In the genomic region with DNA sequence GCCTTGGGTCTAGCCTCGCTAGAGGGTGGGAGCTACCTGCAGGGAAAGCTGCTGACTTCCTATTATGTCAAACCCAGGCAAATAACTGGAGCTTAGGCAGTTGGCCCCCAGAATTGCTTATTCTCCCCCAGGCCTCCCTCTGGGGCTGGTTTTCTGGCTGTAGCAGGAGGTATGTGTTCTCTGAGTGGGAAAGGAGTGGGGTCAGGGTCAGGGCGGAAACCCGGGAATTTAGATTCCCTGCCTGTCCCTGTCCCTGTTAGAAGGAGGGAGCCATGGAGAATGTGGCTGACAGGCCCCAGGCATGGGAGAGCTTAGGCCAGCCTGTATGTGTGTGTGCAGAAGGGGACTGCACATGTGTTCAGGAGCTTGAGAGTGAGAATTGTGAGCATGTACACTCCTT, we compare ENCODE assay signal across 19 cellular contexts. TPM values are rescaled to one million over a fixed set of nuclear protein-coding genes. Genes with fewer than 3 reads are reported as not detected.
DNase-seq lines count a peak whose midpoint lies in the region; ATAC-seq, FAIRE-seq and TF ChIP-seq lines count a peak whose summit lies in the region.
"Had no signal": no experiment of that assay in that cellular context is flagged by ENCODE, and none has a peak within 500 bp of the region (broad histone marks: within the 10 kb centered on the region; RNA-seq: fewer than 3 reads in every experiment).

No MANE protein-coding gene starts in this region.

- RAD21 ChIA-PET in GM12878 (lab: Charles Lee; ENCODE audit: unreplicated experiment) = interaction anchor here (0.8 to 9.2 kb wide), 27 partner anchors 17 to 209 kb away, joined by 3 to 265 read pairs (median 10); partner anchors contain the start of genes CXXC5 and UBE2D2

- H3K79me2 ChIP-seq in GM12878 (ENCODE audit: control insufficient read depth, insufficient read depth, low read length) (peaks cover 4% of the 10 kb centered on the region), neural progenitor cell (ENCODE audit: low read depth) (no peaks in the 10 kb centered on the region)

- H3K27me3 Mint-ChIP-seq in CD8-positive, alpha-beta T cell (ENCODE audit: low read depth) = no peaks in the 10 kb centered on the region
- H3K27me3 Mint-ChIP-seq in IgD-negative memory B cell (no peaks in the 10 kb centered on the region), neural progenitor cell (ENCODE audit: insufficient read depth, low read depth) (peaks cover 21% of the 10 kb centered on the region)

- CTCF ChIA-PET in CD8-positive, alpha-beta T cell (lab: Charles Lee) = interaction anchor here (0.6 to 10.0 kb wide), 28 partner anchors 10 to 297 kb away, joined by 3 to 178 read pairs (median 6); partner anchors contain the start of gene CXXC5
- CTCF ChIA-PET in GM12878 (lab: Yijun Ruan, JAX) = interaction anchor here (0.5 to 10.5 kb wide), 36 partner anchors 9 to 228 kb away, joined by 3 to 335 read pairs (median 10); partner anchors contain the start of gene CXXC5

- peak overlapping the region; percentile 91 for H3K27ac Mint-ChIP-seq in CD8-positive, alpha-beta T cell
- H3K27ac Mint-ChIP-seq in IgD-negative memory B cell (peak overlapping the region; percentile 57 to 98 (median 85)), neural progenitor cell (no peak overlapping the region)
- H3K27ac Mint-ChIP-seq: nephron progenitor cell had no signal

- no peak overlapping the region for H3K4me3 ChIP-seq in CD8-positive, alpha-beta T cell (ENCODE audit: low read depth, low read length)
- H3K4me3 ChIP-seq in GM12878 = no peak overlapping the region
- H3K4me3 ChIP-seq in neural progenitor cell = no peak overlapping the region
- no peak overlapping the region for H3K4me3 ChIP-seq in heart left ventricle
- H3K4me3 ChIP-seq: GM23248, right atrium auricular region had no signal

- WGBS in GM12878 (ENCODE audit: insufficient coverage, insufficient replicate concordance, low lambda C conversion rate, missing lambda C conversion rate) = 83% methylated on average over 3 of the region's 3 CpGs
- WGBS in heart left ventricle, 4 donors = 84 to 91% (median 89%) methylated on average over 3 of the region's 3 CpGs

- H3K27me3 ChIP-seq in CD8-positive, alpha-beta T cell (ENCODE audit: insufficient read depth, low read length) = no peaks in the 10 kb centered on the region
- H3K27me3 ChIP-seq in GM12878 (replicated peaks in 1 of 2; ENCODE audit: control insufficient read depth in 2 of 2, insufficient read depth in 2 of 2, low read length in 1 of 2) = no peaks in the 10 kb centered on the region
- H3K27me3 ChIP-seq in neural progenitor cell = peaks cover 4% of the 10 kb centered on the region
- no peaks in the 10 kb centered on the region for H3K27me3 ChIP-seq in heart left ventricle
- H3K27me3 ChIP-seq: right atrium auricular region had no signal

- H4K20me1 ChIP-seq in GM12878 (ENCODE audit: control insufficient read depth, insufficient read depth) (no peaks in the 10 kb centered on the region), neural progenitor cell (ENCODE audit: low read depth) (peaks cover 62% of the 10 kb centered on the region)

- H3K4me3 Mint-ChIP-seq in CD8-positive, alpha-beta T cell = no peak overlapping the region
- H3K4me3 Mint-ChIP-seq in IgD-negative memory B cell (peak overlapping the region in 1 of 4 donors; percentile 49), neural progenitor cell (peak overlapping the region; percentile 47)
- H3K4me3 Mint-ChIP-seq: nephron progenitor cell had no signal

- peaks cover 48% of the 10 kb centered on the region for H3K4me1 Mint-ChIP-seq in CD8-positive, alpha-beta T cell (ENCODE audit: low read depth)
- H3K4me1 Mint-ChIP-seq in IgD-negative memory B cell = peaks cover 25 to 46% (median 41%) of the 10 kb centered on the region in 3 donors
- peaks cover 56% of the 10 kb centered on the region for H3K4me1 Mint-ChIP-seq in neural progenitor cell

- H2AFZ ChIP-seq in GM12878 (ENCODE audit: control insufficient read depth, low read depth, low read length) (no peak overlapping the region), neural progenitor cell (replicated peaks) (no peak overlapping the region)
- H2AFZ ChIP-seq: GM23248 had no signal

- BruUV-seq in GM12878 (replicated peaks; lab: Mats Ljungman, UMichigan) = no TSS peak

- in situ Hi-C loops in GM12878 (cut with MboI) = loop anchor here (5.0 kb wide), 2 partner anchors 58 to 128 kb away; no protein-coding TSS in a partner anchor

- peaks cover 69% of the 10 kb centered on the region for H3F3A ChIP-seq in neural progenitor cell (ENCODE audit: low read depth)

- no peak for ATAC-seq in CD8-positive, alpha-beta T cell
- no peak for ATAC-seq in GM12878
- no peak for ATAC-seq in GM21515 (IDR thresholded peaks at IDR 0.05; ENCODE audit: unreplicated experiment)
- ATAC-seq in HG02885 (IDR thresholded peaks at IDR 0.05; ENCODE audit: poor library complexity, unreplicated experiment) = no peak
- no peak for ATAC-seq in heart left ventricle
- ATAC-seq: foreskin keratinocyte, HepG2 had no signal

- H3K9me3 Mint-ChIP-seq in CD8-positive, alpha-beta T cell = no peaks in the 10 kb centered on the region
- H3K9me3 Mint-ChIP-seq in IgD-negative memory B cell (no peaks in the 10 kb centered on the region), neural progenitor cell (no peaks in the 10 kb centered on the region)
- H3K9me3 Mint-ChIP-seq: nephron progenitor cell had no signal

- no peak overlapping the region for H3K4me2 ChIP-seq in GM12878 (ENCODE audit: control insufficient read depth, insufficient read depth)
- no peak overlapping the region for H3K4me2 ChIP-seq in neural progenitor cell

- no peak for TF ChIP-seq EP300 in GM12878 (IDR thresholded peaks at IDR 0.05; ENCODE audit: borderline replicate concordance in 1 of 2, control insufficient read depth in 1 of 2, low read depth in 2 of 2, low read length in 2 of 2)

- FAIRE-seq in GM12878 (lab: Jason Lieb, UNC) = no peak
- FAIRE-seq: bronchial epithelial cell, endometrium, HepG2 had no signal

- SMC1A ChIA-PET in GM12878 (lab: Charles Lee; ENCODE audit: uncharacterized antibody, unreplicated experiment) = interaction anchor here (0.8 to 12.2 kb wide), 34 partner anchors 8 to 213 kb away, joined by 3 to 212 read pairs (median 7); partner anchors contain the start of gene CXXC5

- TF ChIP-seq CTCF in CD8-positive, alpha-beta T cell (IDR thresholded peaks at IDR 0.05) = no peak
- no peak for TF ChIP-seq CTCF in GM12878 (IDR thresholded peaks at IDR 0.05 in 2 of 3, conservative IDR thresholded peaks at IDR 0.05 in 1 of 3; ENCODE audit: control insufficient read depth in 2 of 3, extremely low read depth in 1 of 3, insufficient read depth in 1 of 3, low read depth in 3 of 3, low read length in 3 of 3)
- no peak for TF ChIP-seq CTCF in neural progenitor cell (IDR thresholded peaks at IDR 0.05)
- TF ChIP-seq CTCF in heart left ventricle (IDR thresholded peaks at IDR 0.05) = no peak

- H3K27ac ChIP-seq in CD8-positive, alpha-beta T cell (ENCODE audit: low read depth, low read length) = no peak overlapping the region
- H3K27ac ChIP-seq in GM12878 (ENCODE audit: control insufficient read depth, insufficient read depth) (peak overlapping the region; percentile 97; the same call in 1 of the 2 replicates), neural progenitor cell (no peak overlapping the region), heart left ventricle (no peak overlapping the region)
- H3K27ac ChIP-seq: foreskin keratinocyte had no signal

- intact Hi-C loops in CD8-positive, alpha-beta T cell (cut with DNase I, micrococcal nuclease) = loop anchor here in 1 of 2 experiments (5.0 kb wide), 2 partner anchors 57 to 333 kb away; no protein-coding TSS in a partner anchor
- intact Hi-C loops in GM12878 (cut with micrococcal nuclease; ENCODE audit: unreplicated experiment) (loop anchor here (5.0 to 10.0 kb wide), 2 partner anchors 212 to 330 kb away; no protein-coding TSS in a partner anchor), heart left ventricle (cut with DNase I) (loop anchor here in 7 of 10 donors (2.0 to 10.0 kb wide), 8 partner anchors 54 to 520 kb away; no protein-coding TSS in a partner anchor)

- peaks cover 11% of the 10 kb centered on the region for H3K36me3 Mint-ChIP-seq in CD8-positive, alpha-beta T cell
- H3K36me3 Mint-ChIP-seq in IgD-negative memory B cell = no peaks in the 10 kb centered on the region
- no peaks in the 10 kb centered on the region for H3K36me3 Mint-ChIP-seq in neural progenitor cell

- no peak for TF ChIP-seq POLR2A in GM12878 (IDR thresholded peaks at IDR 0.05; ENCODE audit: low read depth, low read length)
- no peak for TF ChIP-seq POLR2A in heart left ventricle (IDR thresholded peaks at IDR 0.05)

- no peak for DNase-seq in CD8-positive, alpha-beta T cell
- DNase-seq in GM12878 (ENCODE audit: low read depth, low spot score) (no peak), neural progenitor cell (ENCODE audit: low spot score) (no peak), heart left ventricle (no peak)
- DNase-seq: activated CD4-positive, alpha-beta T cell treated with anti-CD3 and anti-CD28 coated beads, Interleukin-2, amount 50 U/mL, for 4 hours; activated naive CD4-positive, alpha-beta T cell treated with Interleukin-2 at 50 U/mL for 16 hours; foreskin keratinocyte; GM23248; NCI-H82; nephron progenitor cell; stimulated activated CD4-positive, alpha-beta T cell treated with anti-CD3 and anti-CD28 coated beads, Interleukin-2, amount 100 ng/mL, for 48 hours; T-helper 9 cell had no signal

- no peaks in the 10 kb centered on the region for H3K9me3 ChIP-seq in CD8-positive, alpha-beta T cell (ENCODE audit: low read length)
- H3K9me3 ChIP-seq in GM12878 (replicated peaks; ENCODE audit: control insufficient read depth, insufficient read depth, low read length) (no peaks in the 10 kb centered on the region), neural progenitor cell (ENCODE audit: low read depth) (no peaks in the 10 kb centered on the region), heart left ventricle (no peaks in the 10 kb centered on the region)
- H3K9me3 ChIP-seq: right atrium auricular region had no signal

- peaks cover 44% of the 10 kb centered on the region for H3K4me1 ChIP-seq in CD8-positive, alpha-beta T cell (ENCODE audit: insufficient read depth, low read length)
- H3K4me1 ChIP-seq in GM12878 (ENCODE audit: control insufficient read depth, insufficient read depth, low read length) (peaks cover 65% of the 10 kb centered on the region), neural progenitor cell (peaks cover 24% of the 10 kb centered on the region), heart left ventricle (peaks cover 15 to 50% (median 38%) of the 10 kb centered on the region in 12 donors)
- H3K4me1 ChIP-seq: foreskin keratinocyte had no signal

- no peak overlapping the region; the same call in 1 of the 2 replicates for H3K9ac ChIP-seq in GM12878 (ENCODE audit: control insufficient read depth, insufficient read depth, low read length)
- H3K9ac ChIP-seq in neural progenitor cell = no peak overlapping the region
- H3K9ac ChIP-seq: GM23248 had no signal

- TF ChIP-seq RAD21 in GM12878 (IDR thresholded peaks at IDR 0.05; ENCODE audit: insufficient read depth, low read depth, low read length) = no peak

- POLR2A ChIA-PET in CD8-positive, alpha-beta T cell (lab: Charles Lee) = interaction anchor here (0.8 to 5.5 kb wide), 6 partner anchors 13 to 131 kb away, joined by 3 to 42 read pairs (median 11); partner anchors contain the start of gene CXXC5
- POLR2A ChIA-PET in GM12878 (lab: Charles Lee) = interaction anchor here (0.6 to 9.8 kb wide), 11 partner anchors 14 to 122 kb away, joined by 3 to 163 read pairs (median 7); partner anchors contain the start of gene CXXC5

- no peaks in the 10 kb centered on the region for H3K36me3 ChIP-seq in CD8-positive, alpha-beta T cell (ENCODE audit: insufficient read depth, low read length)
- peaks cover 1 to 7% of the 10 kb centered on the region in 2 experiments; a peak in 1 of 4 replicates for H3K36me3 ChIP-seq in GM12878 (ENCODE audit: control insufficient read depth in 2 of 2, insufficient read depth in 2 of 2, low read length in 1 of 2)
- H3K36me3 ChIP-seq in neural progenitor cell = no peaks in the 10 kb centered on the region
- H3K36me3 ChIP-seq in heart left ventricle = peaks cover 0 to 25% (median 9%) of the 10 kb centered on the region in 9 donors
- H3K36me3 ChIP-seq: right atrium auricular region had no signal

RNA-seq across cellular contexts. Expression of gene CXXC5, which starts 13.6 kb away (rescaled TPM):
- total RNA-seq in CD8-positive, alpha-beta T cell = 1 to 10 TPM; 4.1 to 4.7 TPM
- polyA plus RNA-seq in IgD-negative memory B cell (447 TPM), GM12878 (2011; rRNA removed) (55.4 and 57.5 TPM in 2 replicates), GM12878 (2014; fragmentation: Illumina TruSeq; extraction: Trizol) (25.6 and 36.0 TPM in 2 replicates), GM12878 (2014; fragmentation: Nextera tagmentation; extraction: Ambion mirVana) (1 to 10 TPM; 1.8 to 6.0 TPM), GM12878 (2014; rRNA removed) (59.1 and 68.6 TPM in 2 replicates), GM12878 (2016; fragmentation: Nextera tagmentation; extraction: Ambion mirVana) (10 to 100 TPM; 33.8 to 45.4 TPM), heart left ventricle (10 to 100 TPM; 32.8 to 44.5 TPM)
- total RNA-seq in GM12878 (2013; cell fraction: nucleolus; rRNA removed) = 37.6 and 40.4 TPM in 2 replicates
- total RNA-seq in GM12878 (2014; rRNA removed) (71.4 and 90.8 TPM in 2 replicates), GM12878 (2014; rRNA removed; fragmentation: Illumina TruSeq; extraction: Trizol) (24.9 and 26.8 TPM in 2 replicates), GM12878 (2021) (64.2 and 64.4 TPM in 2 replicates), neural progenitor cell (ENCODE audit: low replicate concordance) (17.2 and 25.6 TPM in 2 replicates), heart left ventricle (10 to 100 TPM; 29.8 to 74.6 (median 36.3) TPM)
- 17.9 TPM for polyA plus RNA-seq in GM12878 (2011; ENCODE audit: low read depth)
- 54.8 and 79.5 TPM in 2 replicates for polyA plus RNA-seq in GM12878 (2011; cell fraction: cytosol; rRNA removed)
- polyA plus RNA-seq in GM12878 (2011; cell fraction: nucleus; rRNA removed) = 43.4 and 55.0 TPM in 2 replicates
- 31.3 and 43.2 TPM in 2 replicates for polyA plus RNA-seq in GM12878 (2012)
- polyA minus RNA-seq in GM12878 (2011; rRNA and poly(A)+ RNA removed) = 32.3 and 76.6 TPM in 2 replicates
- polyA minus RNA-seq in GM12878 (2011; cell fraction: cytosol; rRNA and poly(A)+ RNA removed) = 19.3 and 41.6 TPM in 2 replicates
- polyA minus RNA-seq in GM12878 (2011; cell fraction: nucleus; rRNA and poly(A)+ RNA removed) = 25.8 and 43.7 TPM in 2 replicates
